29 cellular contexts compared by ENCODE assay signal in the genomic region with DNA sequence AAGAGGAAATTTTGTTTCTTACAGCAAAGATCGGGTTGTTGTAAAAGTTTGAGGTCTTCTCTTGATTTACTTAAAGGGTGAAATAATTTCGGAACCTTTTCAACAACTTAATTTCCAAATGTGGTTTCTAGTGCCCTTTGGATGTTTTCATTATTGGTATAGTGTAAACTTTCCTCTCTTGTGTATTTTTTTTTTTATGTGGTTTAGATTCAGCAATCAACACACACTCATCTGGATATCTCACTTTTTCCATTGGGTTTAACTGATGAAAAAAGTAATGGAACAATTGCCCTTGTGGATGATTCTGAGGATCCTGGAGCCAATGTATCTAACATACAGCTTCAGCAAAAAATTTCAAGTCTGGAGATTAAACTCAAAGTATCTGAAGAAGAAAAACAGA.
"Had no signal": no experiment of that assay in that cellular context is flagged by ENCODE, and none has a peak within 500 bp of the region (broad histone marks: within the 10 kb centered on the region; RNA-seq: fewer than 3 reads in every experiment).

No MANE protein-coding gene starts in this region.

- H3K27ac Mint-ChIP-seq: endodermal cell; mesothelial cell of epicardium; naive B cell; natural killer cell treated with Interleukin-12 subunit alpha and Interleukin-12 subunit beta and Interleukin-15 and Interleukin-18, amount 100 ng/mL, for 72 hours had no signal

- H3K36me3 ChIP-seq: neutrophil, pancreas, right atrium auricular region, thoracic aorta, upper lobe of left lung had no signal

- H3K27ac ChIP-seq: epithelial cell of prostate, heart right ventricle, left lung, neutrophil, pancreas, right atrium auricular region, thoracic aorta, tibial nerve, upper lobe of left lung had no signal

- DNase-seq: effector CD8-positive, alpha-beta T cell; endodermal cell; foreskin melanocyte; glutamatergic neuron; heart right ventricle; hippocampal formation; left cardiac atrium; left lung; mesenchymal stem cell; mucosa of descending colon; naive B cell; pancreas; stimulated activated CD4-positive, alpha-beta T cell treated with anti-CD3 and anti-CD28 coated beads, Interleukin-12 subunit alpha, Interleukin-12 subunit beta, amount 100 ng/mL, for 4 hours; stimulated activated CD4-positive, alpha-beta T cell treated with anti-CD3 and anti-CD28 coated beads, Interleukin-1b, Interleukin-23, amount 100 ng/mL, for 48 hours; stimulated activated CD4-positive, alpha-beta T cell treated with anti-CD3 and anti-CD28 coated beads, Interleukin-4, amount 100 ng/mL, for 1 hour; stimulated activated CD8-positive, alpha-beta memory T cell treated with anti-CD3 and anti-CD28 coated beads, Interleukin-4, amount 100 ng/mL, for 48 hours; stimulated activated naive CD4-positive, alpha-beta T cell; upper lobe of left lung had no signal

- H3K4me3 Mint-ChIP-seq: endodermal cell; mesothelial cell of epicardium; naive B cell; natural killer cell treated with Interleukin-12 subunit alpha and Interleukin-12 subunit beta and Interleukin-15 and Interleukin-18, amount 100 ng/mL, for 72 hours; neural crest cell had no signal

- ATAC-seq: esophagus mucosa; heart right ventricle; left cardiac atrium; left lung; mucosa of descending colon; natural killer cell treated with Interleukin-12 subunit alpha and Interleukin-12 subunit beta and Interleukin-15 and Interleukin-18, amount 100 ng/mL, for 72 hours; pancreas; sciatic nerve had no signal

- H3K4me1 Mint-ChIP-seq: mesothelial cell of epicardium, neural crest cell had no signal

- H3K27me3 Mint-ChIP-seq: naive B cell; natural killer cell treated with Interleukin-12 subunit alpha and Interleukin-12 subunit beta and Interleukin-15 and Interleukin-18, amount 100 ng/mL, for 72 hours had no signal

- H3K9me3 Mint-ChIP-seq: endodermal cell; natural killer cell treated with Interleukin-12 subunit alpha and Interleukin-12 subunit beta and Interleukin-15 and Interleukin-18, amount 100 ng/mL, for 72 hours; neural crest cell had no signal

- H3K9me3 ChIP-seq: heart right ventricle, left lung, mucosa of descending colon, neutrophil, pancreas, right atrium auricular region, thoracic aorta, tibial nerve, upper lobe of left lung had no signal

- H3K4me1 ChIP-seq: heart right ventricle, left lung, pancreas, right atrium auricular region, tibial nerve, upper lobe of left lung had no signal

- H3K4me3 ChIP-seq: heart right ventricle, left lung, mucosa of descending colon, pancreas, right atrium auricular region, smooth muscle cell, thoracic aorta, tibial nerve, upper lobe of left lung had no signal

- H3K4me2 ChIP-seq: smooth muscle cell had no signal
